Comparison of ENCODE assay signal across 1 cellular context in genomic region chr1:189657715-189658114, GRCh38.
TF ChIP-seq lines count a peak whose summit lies in the region.

No MANE protein-coding gene starts in this region.

TF ChIP-seq in HepG2, 621 proteins besides CTCF, POLR2A, EP300 and RAD21 (continued from another document):
- TF ChIP-seq, protein P1, sequence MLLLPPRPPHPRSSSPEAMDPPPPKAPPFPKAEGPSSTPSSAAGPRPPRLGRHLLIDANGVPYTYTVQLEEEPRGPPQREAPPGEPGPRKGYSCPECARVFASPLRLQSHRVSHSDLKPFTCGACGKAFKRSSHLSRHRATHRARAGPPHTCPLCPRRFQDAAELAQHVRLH (CRISPR knock-in tag; IDR thresholded peaks at IDR 0.05; ENCODE audit: borderline replicate concordance, low read depth): no peak
- TF ChIP-seq SIN3A (IDR thresholded peaks at IDR 0.05; ENCODE audit: borderline replicate concordance, low read depth, low read length) (no peak), ATAD3A (CRISPR knock-in tag; IDR thresholded peaks at IDR 0.05) (no peak)
